In genomic region chr14:104223810-104224515, GRCh38 we compare ENCODE assay signal across 12 cellular contexts.
DNase-seq lines count a peak whose midpoint lies in the region; ATAC-seq and TF ChIP-seq lines count a peak whose summit lies in the region.
"Had no signal": no experiment of that assay in that cellular context is flagged by ENCODE, and none has a peak within 500 bp of the region (broad histone marks: within the 10 kb centered on the region; RNA-seq: fewer than 3 reads in every experiment).

No MANE protein-coding gene starts in this region.

- H3F3A ChIP-seq in smooth muscle cell (ENCODE audit: low read depth): peaks cover 3% of the 10 kb centered on the region

- no peaks in the 10 kb centered on the region for H3K36me3 ChIP-seq in smooth muscle cell (ENCODE audit: low read depth)
- no peaks in the 10 kb centered on the region for H3K36me3 ChIP-seq in MG63

- no peaks in the 10 kb centered on the region for H4K20me1 ChIP-seq in smooth muscle cell (ENCODE audit: low read depth)

- peaks cover 5% of the 10 kb centered on the region for H3K4me1 ChIP-seq in smooth muscle cell (ENCODE audit: low read depth)

- no peaks in the 10 kb centered on the region for H3K36me3 Mint-ChIP-seq in glutamatergic neuron (ENCODE audit: unreplicated experiment)
- H3K36me3 Mint-ChIP-seq: natural killer cell had no signal

- H3K4me1 Mint-ChIP-seq in glutamatergic neuron (ENCODE audit: low read depth, unreplicated experiment): peaks cover 23% of the 10 kb centered on the region

- peak overlapping the region; percentile 27 for H3K4me3 ChIP-seq in smooth muscle cell
- no peak overlapping the region for H3K4me3 ChIP-seq in MG63

- peak overlapping the region; percentile 38 for H3K27ac Mint-ChIP-seq in glutamatergic neuron (ENCODE audit: unreplicated experiment)
- H3K27ac Mint-ChIP-seq: activated T-helper 2 cell treated with anti-CD3 and anti-CD28 coated beads, Interferon-gamma antibody, Interleukin-2, Interleukin-4, amounts not matched to agents 10 μg/mL and 5 μg/mL and 100 μg/mL, durations not matched to agents 14 hours and 24 hours and 36 hours; natural killer cell; T-helper 1 cell treated with Interleukin-12 subunit alpha and Interleukin-12 subunit beta and Interleukin-4 antibody, amounts not matched to agents 30 μg/mL and 1 μg/mL, for 36 hours had no signal

- peak overlapping the region; percentile 7 for H3K4me3 Mint-ChIP-seq in glutamatergic neuron (ENCODE audit: unreplicated experiment)
- H3K4me3 Mint-ChIP-seq: natural killer cell; T-helper 1 cell treated with Interleukin-12 subunit alpha and Interleukin-12 subunit beta and Interleukin-4 antibody, amounts not matched to agents 30 μg/mL and 1 μg/mL, for 36 hours had no signal

- no peak overlapping the region for H3K9ac ChIP-seq in smooth muscle cell (ENCODE audit: low read depth)

- TF ChIP-seq CTCF in glutamatergic neuron (IDR thresholded peaks at IDR 0.05; ENCODE audit: partially characterized antibody, unreplicated experiment) (no peak), smooth muscle cell (IDR thresholded peaks at IDR 0.05; ENCODE audit: borderline replicate concordance, insufficient read depth, poor library complexity, severe bottlenecking) (no peak)

- peak overlapping the region; percentile 30 for H3K27ac ChIP-seq in smooth muscle cell (ENCODE audit: low read depth)

- H3K79me2 ChIP-seq in smooth muscle cell (ENCODE audit: low read depth): no peaks in the 10 kb centered on the region

- DNase-seq in NCI-H1417 (lab: John Stamatoyannopoulos, UW) (peak in 2 of 3 experiments; percentile 45 to 47), NCI-H1417 treated with DMSO at 0.1 percent for 48 hours (lab: John Stamatoyannopoulos, UW) (no peak), NCI-H69 (lab: John Stamatoyannopoulos, UW) (peak; percentile 73), glutamatergic neuron (peak; percentile 18), smooth muscle cell (lab: John Stamatoyannopoulos, UW; ENCODE audit: unreplicated experiment) (no peak), ureter (ENCODE audit: low spot score) (no peak), MG63 (no peak)
- DNase-seq: natural killer cell, NCI-H2029 had no signal

- H3K9me3 Mint-ChIP-seq in glutamatergic neuron (ENCODE audit: unreplicated experiment): peaks cover 9% of the 10 kb centered on the region
- H3K9me3 Mint-ChIP-seq: natural killer cell had no signal

- no peaks in the 10 kb centered on the region for H3K27me3 ChIP-seq in smooth muscle cell (ENCODE audit: low read depth)
- H3K27me3 ChIP-seq in MG63: no peaks in the 10 kb centered on the region

- 22% methylated on average over 16 of the region's 21 CpGs for WGBS in smooth muscle cell (ENCODE audit: low lambda C conversion rate)

- H3K9me3 ChIP-seq in smooth muscle cell (replicated peaks; ENCODE audit: low read depth) (no peaks in the 10 kb centered on the region), MG63 (no peaks in the 10 kb centered on the region)

- peaks cover 7% of the 10 kb centered on the region for H3K27me3 Mint-ChIP-seq in glutamatergic neuron (ENCODE audit: unreplicated experiment)

- peak overlapping the region; percentile 45 for H2AFZ ChIP-seq in smooth muscle cell (ENCODE audit: low read depth)

- ATAC-seq in GM21360 (IDR thresholded peaks at IDR 0.05; ENCODE audit: unreplicated experiment): no peak

- peak overlapping the region; percentile 80 for H3K4me2 ChIP-seq in smooth muscle cell

Comparison
In these comparisons a context has a peak if more than half of its experiments do, and no peak if none do; other contexts are left out.
1. DNase-seq: peak in NCI-H1417 (2 of 3), NCI-H69 (single experiment) and glutamatergic neuron (single experiment); none in NCI-H1417 treated with DMSO at 0.1 percent for 48 hours (single experiment), smooth muscle cell (single experiment), ureter (single experiment) and MG63 (single experiment).